Comparison of ENCODE assay signal across 1 cellular context in genomic region chr19:1253514-1254080, GRCh38.
TF ChIP-seq lines count a peak whose summit lies in the region.

No MANE protein-coding gene starts in this region.

TF ChIP-seq in HepG2, 621 proteins besides CTCF, POLR2A, EP300 and RAD21 (continued from another document):
- TF ChIP-seq ZBTB34 (CRISPR knock-in tag; IDR thresholded peaks at IDR 0.05) (no peak), FOXA1 (IDR thresholded peaks at IDR 0.05) (no peak), FOXA1 (CRISPR knock-in tag; IDR thresholded peaks at IDR 0.05) (peak; percentile 70), ZNF746 (CRISPR knock-in tag; IDR thresholded peaks at IDR 0.05) (peak; percentile 87), GZF1 (CRISPR knock-in tag; IDR thresholded peaks at IDR 0.05) (no peak), ZNF101 (CRISPR knock-in tag; IDR thresholded peaks at IDR 0.05; ENCODE audit: borderline replicate concordance, low read depth) (no peak), THAP8 (CRISPR knock-in tag; IDR thresholded peaks at IDR 0.05; ENCODE audit: borderline replicate concordance) (no peak), ATM (IDR thresholded peaks at IDR 0.05; ENCODE audit: borderline replicate concordance) (no peak), PLRG1 (conservative IDR thresholded peaks at IDR 0.05) (no peak), HDAC2 (CRISPR knock-in tag; IDR thresholded peaks at IDR 0.05) (peak; percentile 57), ZNF781 (CRISPR knock-in tag; IDR thresholded peaks at IDR 0.05; ENCODE audit: borderline replicate concordance, not compliant biosample characterization) (no peak), ZNF414 (CRISPR knock-in tag; IDR thresholded peaks at IDR 0.05) (0 out of 2 replicates have a peak, but pooled peaks have one; percentile 80), ZNF784 (CRISPR knock-in tag; IDR thresholded peaks at IDR 0.05; ENCODE audit: borderline replicate concordance) (no peak), TFDP1 (CRISPR knock-in tag; IDR thresholded peaks at IDR 0.05; ENCODE audit: borderline replicate concordance) (no peak), HNRNPH1 (optimal IDR thresholded peaks at IDR 0.05; ENCODE audit: low read depth, low read length) (peak; percentile 26), ZNF138 (CRISPR knock-in tag; IDR thresholded peaks at IDR 0.05; ENCODE audit: low read depth) (no peak), IRF9 (CRISPR knock-in tag; IDR thresholded peaks at IDR 0.05; ENCODE audit: borderline replicate concordance) (no peak), HIVEP1 (CRISPR knock-in tag; IDR thresholded peaks at IDR 0.05) (peak; percentile 91), BCL6 (CRISPR knock-in tag; IDR thresholded peaks at IDR 0.05) (peak; percentile 93), NFE2L1 (CRISPR knock-in tag; IDR thresholded peaks at IDR 0.05; ENCODE audit: borderline replicate concordance) (no peak), E2F1 (CRISPR knock-in tag; IDR thresholded peaks at IDR 0.05) (no peak), HMGXB4 (CRISPR knock-in tag; IDR thresholded peaks at IDR 0.05; ENCODE audit: borderline replicate concordance in 1 of 2, low read depth in 1 of 2) (peak in 1 of 2 experiments; percentile 49; a peak in 1 of 4 replicates), NR2C2 (CRISPR knock-in tag; IDR thresholded peaks at IDR 0.05; ENCODE audit: borderline replicate concordance) (peak; percentile 54; the same call in 1 of the 2 replicates), RCOR2 (CRISPR knock-in tag; IDR thresholded peaks at IDR 0.05) (no peak), ZNF235 (CRISPR knock-in tag; IDR thresholded peaks at IDR 0.05; ENCODE audit: borderline replicate concordance) (no peak), ELF4 (CRISPR knock-in tag; IDR thresholded peaks at IDR 0.05; ENCODE audit: borderline replicate concordance) (no peak), POGK (CRISPR knock-in tag; conservative IDR thresholded peaks at IDR 0.05) (no peak), SALL2 (CRISPR knock-in tag; IDR thresholded peaks at IDR 0.05) (no peak), ZNF275 (CRISPR knock-in tag; IDR thresholded peaks at IDR 0.05; ENCODE audit: borderline replicate concordance) (no peak), ZFP36L1 (CRISPR knock-in tag; IDR thresholded peaks at IDR 0.05) (no peak)
